In the genomic region with DNA sequence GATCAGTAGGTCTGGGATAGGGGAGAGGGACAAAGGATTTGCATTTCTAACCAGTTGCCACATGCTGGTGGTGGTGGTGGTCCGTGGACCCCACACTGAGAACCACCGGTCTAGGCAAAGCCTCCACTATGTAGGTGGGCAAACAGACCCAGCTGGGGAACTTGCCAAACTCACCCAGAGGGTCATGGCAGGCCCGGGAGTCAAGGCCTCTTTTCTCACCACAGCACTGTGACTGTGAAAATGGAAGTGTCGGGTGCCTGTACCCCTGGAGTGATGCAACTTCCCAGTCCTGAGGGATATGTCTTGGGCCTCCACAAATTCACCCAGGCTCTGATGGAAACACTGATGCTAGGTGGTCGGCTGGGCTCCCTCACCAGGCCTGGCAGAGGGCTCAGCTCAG, we compare ENCODE assay signal across 10 cellular contexts.
"Had no signal": no experiment of that assay in that cellular context is flagged by ENCODE, and none has a peak within 500 bp of the region (broad histone marks: within the 10 kb centered on the region; RNA-seq: fewer than 3 reads in every experiment).

No MANE protein-coding gene starts in this region.

- H3K36me3 Mint-ChIP-seq: activated naive CD8-positive, alpha-beta T cell treated with anti-CD3 and anti-CD28 coated beads for 36 hours had no signal

- H3K27ac Mint-ChIP-seq: activated naive CD8-positive, alpha-beta T cell treated with anti-CD3 and anti-CD28 coated beads for 36 hours; nephron progenitor cell; stimulated activated naive CD8-positive, alpha-beta T cell treated with anti-CD3 and anti-CD28 coated beads, Interleukin-15, Interleukin-2, amounts not matched to agents 100 ng/mL and 50 ng/mL, for 24 hours had no signal

- H3K4me3 Mint-ChIP-seq: activated naive CD8-positive, alpha-beta T cell treated with anti-CD3 and anti-CD28 coated beads for 36 hours; nephron progenitor cell; stimulated activated naive CD8-positive, alpha-beta T cell treated with anti-CD3 and anti-CD28 coated beads, Interleukin-15, Interleukin-2, amounts not matched to agents 100 ng/mL and 50 ng/mL, for 24 hours had no signal

- DNase-seq: activated CD4-positive, alpha-beta T cell treated with anti-CD3 and anti-CD28 coated beads, Interleukin-2, amount 50 U/mL, for 4 hours; activated naive CD4-positive, alpha-beta T cell; activated naive CD8-positive, alpha-beta T cell treated with anti-CD3 and anti-CD28 coated beads for 36 hours; foreskin melanocyte; T-helper 2 cell had no signal

- H3K27me3 Mint-ChIP-seq: activated naive CD8-positive, alpha-beta T cell treated with anti-CD3 and anti-CD28 coated beads for 36 hours; stimulated activated naive CD8-positive, alpha-beta T cell treated with anti-CD3 and anti-CD28 coated beads, Interleukin-15, Interleukin-2, amounts not matched to agents 100 ng/mL and 50 ng/mL, for 24 hours had no signal

- H3K27ac ChIP-seq: cardiac muscle cell, epithelial cell of prostate had no signal

- H3K9me3 Mint-ChIP-seq: activated naive CD8-positive, alpha-beta T cell treated with anti-CD3 and anti-CD28 coated beads for 36 hours; nephron progenitor cell; stimulated activated naive CD8-positive, alpha-beta T cell treated with anti-CD3 and anti-CD28 coated beads, Interleukin-15, Interleukin-2, amounts not matched to agents 100 ng/mL and 50 ng/mL, for 24 hours had no signal

- H3K36me3 ChIP-seq: cardiac muscle cell had no signal

- H3K4me3 ChIP-seq: cardiac muscle cell, dorsolateral prefrontal cortex had no signal

- H3K4me1 Mint-ChIP-seq: activated naive CD8-positive, alpha-beta T cell treated with anti-CD3 and anti-CD28 coated beads for 36 hours had no signal

- H3K27me3 ChIP-seq: cardiac muscle cell, dorsolateral prefrontal cortex had no signal
